ENCODE assay signal across 11 cellular contexts in genomic region chr2:190410171-190410570, GRCh38. TPM values are rescaled to one million over a fixed set of nuclear protein-coding genes. Genes with fewer than 3 reads are reported as not detected.
DNase-seq lines count a peak whose midpoint lies in the region; ATAC-seq and FAIRE-seq lines count a peak whose summit lies in the region.
"Had no signal": no experiment of that assay in that cellular context is flagged by ENCODE, and none has a peak within 500 bp of the region (broad histone marks: within the 10 kb centered on the region; RNA-seq: fewer than 3 reads in every experiment).

No MANE protein-coding gene starts in this region.

- in situ Hi-C loops in G401 (cut with HindIII; ENCODE audit: low sequenced_read_pairs): no loop called here

- peak overlapping the region in 2 of 3 donors; percentile 96 to 98 for H3K27ac Mint-ChIP-seq in CD4-positive, CD25-positive, alpha-beta regulatory T cell
- peak overlapping the region; percentile 94 to 96 for H3K27ac Mint-ChIP-seq in T-cell
- peak overlapping the region; percentile 92 to 97 (median 96) for H3K27ac Mint-ChIP-seq in immature natural killer cell

- POLR2A ChIA-PET in T-cell (lab: Charles Lee): interaction anchor here (0.5 to 1.1 kb wide), 5 partner anchors 37 to 450 kb away, joined by 3 read pairs; partner anchors contain the start of gene NEMP2 (in 1 of the 2)

- no peak for DNase-seq in CD4-positive, CD25-positive, alpha-beta regulatory T cell
- DNase-seq in G401 (ENCODE audit: low spot score) (peak; percentile 84), T-cell (no peak), immature natural killer cell (no peak), EL (no peak), frontal cortex (ENCODE audit: low spot score in 2 of 2) (no peak)
- DNase-seq: DMS153; effector memory CD4-positive, alpha-beta T cell; stomach had no signal

- no peaks in the 10 kb centered on the region for H3K27me3 Mint-ChIP-seq in CD4-positive, CD25-positive, alpha-beta regulatory T cell
- H3K27me3 Mint-ChIP-seq in T-cell (no peaks in the 10 kb centered on the region), immature natural killer cell (ENCODE audit: low read depth in 3 of 3) (peaks cover 5 to 15% (median 11%) of the 10 kb centered on the region in 3 donors)

- FAIRE-seq in frontal cortex (lab: Jason Lieb, UNC): no peak

- no peaks in the 10 kb centered on the region for H3K9me3 Mint-ChIP-seq in CD4-positive, CD25-positive, alpha-beta regulatory T cell
- H3K9me3 Mint-ChIP-seq in T-cell (no peaks in the 10 kb centered on the region), immature natural killer cell (no peaks in the 10 kb centered on the region)

- H3K36me3 ChIP-seq in CD4-positive, CD25-positive, alpha-beta regulatory T cell (ENCODE audit: control insufficient read depth, insufficient read depth, low read length): no peaks in the 10 kb centered on the region
- H3K36me3 ChIP-seq: stomach had no signal

- peaks cover 33% of the 10 kb centered on the region for H3K4me1 ChIP-seq in CD4-positive, CD25-positive, alpha-beta regulatory T cell (ENCODE audit: control insufficient read depth, insufficient read depth, low read length, poor library complexity, severe bottlenecking)

- CTCF ChIA-PET in T-cell (lab: Charles Lee): no interaction called here

- H3K27ac ChIP-seq in CD4-positive, CD25-positive, alpha-beta regulatory T cell (ENCODE audit: insufficient read depth, low read length, poor library complexity, severe bottlenecking): no peak overlapping the region

- peak overlapping the region; percentile 97 for H3K4me3 ChIP-seq in CD4-positive, CD25-positive, alpha-beta regulatory T cell (ENCODE audit: low read depth, low read length)
- H3K4me3 ChIP-seq: lung had no signal

- no peak for ATAC-seq in CD4-positive, CD25-positive, alpha-beta regulatory T cell (ENCODE audit: low read depth in 2 of 2)
- ATAC-seq in T-cell (replicated peaks in 1 of 4) (no peak), HG03135 (IDR thresholded peaks at IDR 0.05; ENCODE audit: unreplicated experiment) (no peak)

- no peaks in the 10 kb centered on the region for H3K27me3 ChIP-seq in CD4-positive, CD25-positive, alpha-beta regulatory T cell (ENCODE audit: control insufficient read depth, insufficient read depth, low read length)
- H3K27me3 ChIP-seq: stomach had no signal

- H3K9me3 ChIP-seq in CD4-positive, CD25-positive, alpha-beta regulatory T cell (ENCODE audit: control insufficient read depth in 2 of 2, low read length in 2 of 2): no peaks in the 10 kb centered on the region
- H3K9me3 ChIP-seq: stomach had no signal

- peaks cover 39 to 57% (median 51%) of the 10 kb centered on the region in 4 donors for H3K4me1 Mint-ChIP-seq in CD4-positive, CD25-positive, alpha-beta regulatory T cell
- H3K4me1 Mint-ChIP-seq in T-cell (peaks cover 54 to 63% (median 63%) of the 10 kb centered on the region in 3 donors), immature natural killer cell (peaks cover 41 to 52% of the 10 kb centered on the region in 2 donors)

- peak overlapping the region; percentile 94 to 98 (median 96) for H3K4me3 Mint-ChIP-seq in CD4-positive, CD25-positive, alpha-beta regulatory T cell
- peak overlapping the region; percentile 87 to 88 (median 87) for H3K4me3 Mint-ChIP-seq in T-cell
- peak overlapping the region in 4 of 5 donors; percentile 90 to 94 (median 92) for H3K4me3 Mint-ChIP-seq in immature natural killer cell

- H3K36me3 Mint-ChIP-seq in CD4-positive, CD25-positive, alpha-beta regulatory T cell: peaks cover 14% of the 10 kb centered on the region
- H3K36me3 Mint-ChIP-seq in T-cell (peaks cover 6% of the 10 kb centered on the region), immature natural killer cell (peaks cover 0 to 6% (median 5%) of the 10 kb centered on the region in 3 donors)

RNA-seq across cellular contexts. Expression of gene MFSD6, which starts 2.0 kb away (rescaled TPM):
- 67.1 TPM for total RNA-seq in CD4-positive, CD25-positive, alpha-beta regulatory T cell
- 10 to 100 TPM; 24.0 to 38.8 (median 27.2) TPM for polyA plus RNA-seq in CD4-positive, CD25-positive, alpha-beta regulatory T cell
- total RNA-seq in G401 (2014; rRNA removed; shearing (Covaris generic)): 0.71 TPM in 1 of 2 replicates, not detected in the other
- 10 to 100 TPM; 42.3 to 47.4 (median 44.4) TPM for total RNA-seq in T-cell
- polyA plus RNA-seq in immature natural killer cell: 10 to 100 TPM in 1 of 3 donors, 1 to 10 TPM in 2; 7.3 to 35.1 (median 8.5) TPM
- 35.5 TPM for total RNA-seq in frontal cortex

Comparison
In these comparisons a context has a peak if more than half of its experiments do, and no peak if none do; other contexts are left out.
1. RNA of gene MFSD6, which starts 2.0 kb away (total RNA-seq): 67.1 TPM in CD4-positive, CD25-positive, alpha-beta regulatory T cell (single experiment), 42.3 to 47.4 TPM in T-cell and 35.5 TPM in frontal cortex (single experiment); 0.71 TPM in G401; every median in the first group is over 10 times any median in the second.
2. Peak in every context shown above with its lines, with median percentiles within 50 percentile points of each other: H3K27ac Mint-ChIP-seq and H3K4me3 Mint-ChIP-seq.